8 cellular contexts compared by ENCODE assay signal in genomic region chr13:97212540-97213146, GRCh38. TPM values are rescaled to one million over a fixed set of nuclear protein-coding genes. Genes with fewer than 3 reads are reported as not detected.
A peak's percentile ranks its signal among the peaks of the same experiment; 100 is the strongest.
DNase-seq lines count a peak whose midpoint lies in the region; ATAC-seq and TF ChIP-seq lines count a peak whose summit lies in the region.

No MANE protein-coding gene starts in this region.

- peaks cover 0 to 1% (median 0%) of the 10 kb centered on the region in 3 donors for H3K9me3 Mint-ChIP-seq in T-cell

- H3K4me1 ChIP-seq in effector memory CD4-positive, alpha-beta T cell (ENCODE audit: control insufficient read depth, insufficient read depth, low read length, poor library complexity, severe bottlenecking), result peaks cover 24% of the 10 kb centered on the region

- no peaks in the 10 kb centered on the region for H3K27me3 ChIP-seq in effector memory CD4-positive, alpha-beta T cell (replicated peaks; ENCODE audit: control insufficient read depth, insufficient read depth, low read length, poor library complexity, severe bottlenecking)

- no peaks in the 10 kb centered on the region for H3K27me3 Mint-ChIP-seq in T-cell

- CTCF ChIA-PET in T-cell (lab: Charles Lee), result interaction anchor here in 1 of 2 donors (1.5 kb wide), 1 partner anchor 12 kb away, joined by 12 read pairs; no protein-coding TSS in a partner anchor

- H3K4me3 Mint-ChIP-seq in T-cell, result no peak overlapping the region

- TF ChIP-seq CTCF in 22Rv1 (IDR thresholded peaks at IDR 0.05) (peak; percentile 83), cardiac fibroblast (IDR thresholded peaks at IDR 0.05; ENCODE audit: low read depth, low read length) (peak; percentile 83)

- no peak overlapping the region for H3K4me3 ChIP-seq in cardiac fibroblast (replicated peaks in 1 of 2; ENCODE audit: low read depth in 2 of 2, low read length in 2 of 2)
- H3K4me3 ChIP-seq in effector memory CD4-positive, alpha-beta T cell (ENCODE audit: insufficient read depth, low read depth, low read length, poor library complexity, severe bottlenecking), result no peak overlapping the region

- H3K27ac Mint-ChIP-seq in T-cell, result no peak overlapping the region

- no peak overlapping the region for H3K27ac ChIP-seq in 22Rv1
- H3K27ac ChIP-seq in effector memory CD4-positive, alpha-beta T cell (ENCODE audit: insufficient read depth, low read length, poor library complexity, severe bottlenecking), result no peak overlapping the region

- H3K36me3 Mint-ChIP-seq in T-cell, result no peaks in the 10 kb centered on the region

- H3K4me1 Mint-ChIP-seq in T-cell, result peaks cover 44 to 54% (median 50%) of the 10 kb centered on the region in 3 donors

- ATAC-seq in GM18867 (IDR thresholded peaks at IDR 0.05; ENCODE audit: unreplicated experiment) (peak; percentile 63), T-cell (replicated peaks in 1 of 4) (no peak)

- POLR2A ChIA-PET in T-cell (lab: Charles Lee), result no interaction called here

- no peaks in the 10 kb centered on the region for H3K9me3 ChIP-seq in effector memory CD4-positive, alpha-beta T cell (ENCODE audit: control insufficient read depth, low read length)

- DNase-seq in NCI-H146 treated with DMSO at 0.1 percent for 48 hours (lab: John Stamatoyannopoulos, UW; ENCODE audit: unreplicated experiment) (peak; percentile 52), cardiac fibroblast (ENCODE audit: low read depth in 2 of 2) (peak; percentile 65 to 72), medulla oblongata (ENCODE audit: extremely low spot score) (peak; percentile 73), NCI-H2196 (lab: John Stamatoyannopoulos, UW; ENCODE audit: unreplicated experiment) (no peak), T-cell (no peak)
- no peak for DNase-seq in effector memory CD4-positive, alpha-beta T cell

- H3K36me3 ChIP-seq in effector memory CD4-positive, alpha-beta T cell (ENCODE audit: control insufficient read depth, insufficient read depth, low read length), result no peaks in the 10 kb centered on the region

RNA-seq across cellular contexts. Expression of gene MBNL2, which starts 9.5 kb away (rescaled TPM):
- 10 to 100 TPM; 21.0 to 33.7 (median 28.5) TPM for total RNA-seq in T-cell

Comparison
In these comparisons a context has a peak if more than half of its experiments do, and no peak if none do; other contexts are left out.
1. DNase-seq: peak in NCI-H146 treated with DMSO at 0.1 percent for 48 hours (single experiment), cardiac fibroblast (2 of 2) and medulla oblongata (single experiment); none in effector memory CD4-positive, alpha-beta T cell (0 of 3), NCI-H2196 (single experiment) and T-cell (0 of 34).